3 cellular contexts compared by ENCODE assay signal in genomic region chr18:32629292-32629691, GRCh38.
A peak's percentile ranks its signal among the peaks of the same experiment; 100 is the strongest.
TF ChIP-seq lines count a peak whose summit lies in the region.

No MANE protein-coding gene starts in this region.

TF ChIP-seq in A549, 52 proteins besides CTCF, POLR2A, EP300 and RAD21:
- TF ChIP-seq, protein P1, sequence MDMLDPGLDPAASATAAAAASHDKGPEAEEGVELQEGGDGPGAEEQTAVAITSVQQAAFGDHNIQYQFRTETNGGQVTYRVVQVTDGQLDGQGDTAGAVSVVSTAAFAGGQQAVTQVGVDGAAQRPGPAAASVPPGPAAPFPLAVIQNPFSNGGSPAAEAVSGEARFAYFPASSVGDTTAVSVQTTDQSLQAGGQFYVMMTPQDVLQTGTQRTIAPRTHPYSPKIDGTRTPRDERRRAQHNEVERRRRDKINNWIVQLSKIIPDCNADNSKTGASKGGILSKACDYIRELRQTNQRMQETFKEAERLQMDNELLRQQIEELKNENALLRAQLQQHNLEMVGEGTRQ (IDR thresholded peaks at IDR 0.05) = no peak
- TF ChIP-seq MAFK (IDR thresholded peaks at IDR 0.05; ENCODE audit: partially characterized antibody) = peak; percentile 37
TF ChIP-seq in A549: peak in this region for 1.

TF ChIP-seq in IMR-90, 13 proteins besides CTCF, POLR2A, EP300 and RAD21:
- peak; percentile 67 for TF ChIP-seq NFE2L2 (IDR thresholded peaks at IDR 0.05; ENCODE audit: low read depth, low read length)
- TF ChIP-seq, protein P1 (IDR thresholded peaks at IDR 0.05; ENCODE audit: low read depth, low read length) = no peak
TF ChIP-seq in IMR-90: peak in this region for 1.

TF ChIP-seq in H1, 55 proteins besides CTCF, POLR2A, EP300 and RAD21:
- TF ChIP-seq CTBP2 (IDR thresholded peaks at IDR 0.05; ENCODE audit: borderline replicate concordance, insufficient read depth, insufficient read length, low read length) (no peak), SUZ12 (IDR thresholded peaks at IDR 0.05; ENCODE audit: low read length) (no peak), SP4 (IDR thresholded peaks at IDR 0.05; ENCODE audit: low read length) (no peak), E2F6 (IDR thresholded peaks at IDR 0.05) (no peak)
- TF ChIP-seq, protein P2, sequence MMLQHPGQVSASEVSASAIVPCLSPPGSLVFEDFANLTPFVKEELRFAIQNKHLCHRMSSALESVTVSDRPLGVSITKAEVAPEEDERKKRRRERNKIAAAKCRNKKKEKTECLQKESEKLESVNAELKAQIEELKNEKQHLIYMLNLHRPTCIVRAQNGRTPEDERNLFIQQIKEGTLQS (IDR thresholded peaks at IDR 0.05; ENCODE audit: insufficient read depth, low read depth, low read length) = no peak
